In genomic region chr1:78607944-78608343, GRCh38 we compare ENCODE assay signal across 1 cellular context.
TF ChIP-seq lines count a peak whose summit lies in the region.

No MANE protein-coding gene starts in this region.

TF ChIP-seq in GM23338, 12 proteins besides CTCF, POLR2A, EP300 and RAD21:
- TF ChIP-seq JUNB (IDR thresholded peaks at IDR 0.05; ENCODE audit: unreplicated experiment) (no peak), ZNF114 (CRISPR knock-in tag; IDR thresholded peaks at IDR 0.05) (no peak), CREB1 (CRISPR knock-in tag; IDR thresholded peaks at IDR 0.05; ENCODE audit: low read depth) (no peak), EZH2 (IDR thresholded peaks at IDR 0.05; ENCODE audit: low read depth, unreplicated experiment) (no peak), EZH2phosphoT487 (IDR thresholded peaks at IDR 0.05; ENCODE audit: unreplicated experiment) (no peak), NANOG (IDR thresholded peaks at IDR 0.05; ENCODE audit: borderline replicate concordance) (no peak), REST (IDR thresholded peaks at IDR 0.05; ENCODE audit: unreplicated experiment) (no peak), POLR2AphosphoS5 (IDR thresholded peaks at IDR 0.05; ENCODE audit: low read depth) (no peak), STAT1 (IDR thresholded peaks at IDR 0.05; ENCODE audit: unreplicated experiment) (no peak), ETS1 (IDR thresholded peaks at IDR 0.05) (no peak), ZNF331 (CRISPR knock-in tag; IDR thresholded peaks at IDR 0.05; ENCODE audit: low read depth) (no peak)
- TF ChIP-seq, protein P1, sequence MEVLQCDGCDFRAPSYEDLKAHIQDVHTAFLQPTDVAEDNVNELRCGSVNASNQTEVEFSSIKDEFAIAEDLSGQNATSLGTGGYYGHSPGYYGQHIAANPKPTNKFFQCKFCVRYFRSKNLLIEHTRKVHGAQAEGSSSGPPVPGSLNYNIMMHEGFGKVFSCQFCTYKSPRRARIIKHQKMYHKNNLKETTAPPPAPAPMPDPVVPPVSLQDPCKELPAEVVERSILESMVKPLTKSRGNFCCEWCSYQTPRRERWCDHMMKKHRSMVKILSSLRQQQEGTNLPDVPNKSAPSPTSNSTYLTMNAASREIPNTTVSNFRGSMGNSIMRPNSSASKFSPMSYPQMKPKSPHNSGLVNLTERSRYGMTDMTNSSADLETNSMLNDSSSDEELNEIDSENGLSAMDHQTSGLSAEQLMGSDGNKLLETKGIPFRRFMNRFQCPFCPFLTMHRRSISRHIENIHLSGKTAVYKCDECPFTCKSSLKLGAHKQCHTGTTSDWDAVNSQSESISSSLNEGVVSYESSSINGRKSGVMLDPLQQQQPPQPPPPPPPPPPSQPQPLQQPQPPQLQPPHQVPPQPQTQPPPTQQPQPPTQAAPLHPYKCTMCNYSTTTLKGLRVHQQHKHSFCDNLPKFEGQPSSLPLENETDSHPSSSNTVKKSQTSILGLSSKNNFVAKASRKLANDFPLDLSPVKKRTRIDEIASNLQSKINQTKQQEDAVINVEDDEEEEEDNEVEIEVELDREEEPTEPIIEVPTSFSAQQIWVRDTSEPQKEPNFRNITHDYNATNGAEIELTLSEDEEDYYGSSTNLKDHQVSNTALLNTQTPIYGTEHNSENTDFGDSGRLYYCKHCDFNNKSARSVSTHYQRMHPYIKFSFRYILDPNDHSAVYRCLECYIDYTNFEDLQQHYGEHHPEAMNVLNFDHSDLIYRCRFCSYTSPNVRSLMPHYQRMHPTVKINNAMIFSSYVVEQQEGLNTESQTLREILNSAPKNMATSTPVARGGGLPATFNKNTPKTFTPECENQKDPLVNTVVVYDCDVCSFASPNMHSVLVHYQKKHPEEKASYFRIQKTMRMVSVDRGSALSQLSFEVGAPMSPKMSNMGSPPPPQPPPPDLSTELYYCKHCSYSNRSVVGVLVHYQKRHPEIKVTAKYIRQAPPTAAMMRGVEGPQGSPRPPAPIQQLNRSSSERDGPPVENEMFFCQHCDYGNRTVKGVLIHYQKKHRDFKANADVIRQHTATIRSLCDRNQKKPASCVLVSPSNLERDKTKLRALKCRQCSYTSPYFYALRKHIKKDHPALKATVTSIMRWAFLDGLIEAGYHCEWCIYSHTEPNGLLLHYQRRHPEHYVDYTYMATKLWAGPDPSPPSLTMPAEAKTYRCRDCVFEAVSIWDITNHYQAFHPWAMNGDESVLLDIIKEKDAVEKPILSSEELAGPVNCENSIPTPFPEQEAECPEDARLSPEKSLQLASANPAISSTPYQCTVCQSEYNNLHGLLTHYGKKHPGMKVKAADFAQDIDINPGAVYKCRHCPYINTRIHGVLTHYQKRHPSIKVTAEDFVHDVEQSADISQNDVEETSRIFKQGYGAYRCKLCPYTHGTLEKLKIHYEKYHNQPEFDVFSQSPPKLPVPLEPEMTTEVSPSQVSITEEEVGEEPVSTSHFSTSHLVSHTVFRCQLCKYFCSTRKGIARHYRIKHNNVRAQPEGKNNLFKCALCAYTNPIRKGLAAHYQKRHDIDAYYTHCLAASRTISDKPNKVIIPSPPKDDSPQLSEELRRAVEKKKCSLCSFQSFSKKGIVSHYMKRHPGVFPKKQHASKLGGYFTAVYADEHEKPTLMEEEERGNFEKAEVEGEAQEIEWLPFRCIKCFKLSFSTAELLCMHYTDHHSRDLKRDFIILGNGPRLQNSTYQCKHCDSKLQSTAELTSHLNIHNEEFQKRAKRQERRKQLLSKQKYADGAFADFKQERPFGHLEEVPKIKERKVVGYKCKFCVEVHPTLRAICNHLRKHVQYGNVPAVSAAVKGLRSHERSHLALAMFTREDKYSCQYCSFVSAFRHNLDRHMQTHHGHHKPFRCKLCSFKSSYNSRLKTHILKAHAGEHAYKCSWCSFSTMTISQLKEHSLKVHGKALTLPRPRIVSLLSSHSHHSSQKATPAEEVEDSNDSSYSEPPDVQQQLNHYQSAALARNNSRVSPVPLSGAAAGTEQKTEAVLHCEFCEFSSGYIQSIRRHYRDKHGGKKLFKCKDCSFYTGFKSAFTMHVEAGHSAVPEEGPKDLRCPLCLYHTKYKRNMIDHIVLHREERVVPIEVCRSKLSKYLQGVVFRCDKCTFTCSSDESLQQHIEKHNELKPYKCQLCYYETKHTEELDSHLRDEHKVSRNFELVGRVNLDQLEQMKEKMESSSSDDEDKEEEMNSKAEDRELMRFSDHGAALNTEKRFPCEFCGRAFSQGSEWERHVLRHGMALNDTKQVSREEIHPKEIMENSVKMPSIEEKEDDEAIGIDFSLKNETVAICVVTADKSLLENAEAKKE (CRISPR knock-in tag; IDR thresholded peaks at IDR 0.05) = no peak
